Comparison of ENCODE assay signal across 18 cellular contexts in genomic region chr6:12698298-12698697, GRCh38.
"Had no signal": no experiment of that assay in that cellular context is flagged by ENCODE, and none has a peak within 500 bp of the region (broad histone marks: within the 10 kb centered on the region; RNA-seq: fewer than 3 reads in every experiment).

No MANE protein-coding gene starts in this region.

- DNase-seq: colonic mucosa; cortex of kidney; dermis blood vessel endothelial cell; dorsolateral prefrontal cortex; effector CD4-positive, alpha-beta T cell; effector CD8-positive, alpha-beta T cell; effector memory CD4-positive, alpha-beta T cell; effector memory CD8-positive, alpha-beta T cell; endodermal cell; erythroblast; esophagus squamous epithelium; foreskin fibroblast; foreskin keratinocyte; foreskin melanocyte; gastrocnemius medialis; glutamatergic neuron; heart left ventricle; heart right ventricle had no signal
